Comparison of ENCODE assay signal across 24 cellular contexts in genomic region chr4:100968046-100968445, GRCh38.
"Had no signal": no experiment of that assay in that cellular context is flagged by ENCODE, and none has a peak within 500 bp of the region (broad histone marks: within the 10 kb centered on the region; RNA-seq: fewer than 3 reads in every experiment).

No MANE protein-coding gene starts in this region.

- H3K27ac ChIP-seq: lower lobe of right lung, neutrophil, pancreas, spleen, suprapubic skin, transverse colon, vagina had no signal

- DNase-seq: cerebellar nuclear complex; cortex of kidney; effector memory CD8-positive, alpha-beta T cell; foreskin melanocyte; hypothalamus; immature natural killer cell; left ventricle myocardium superior; lower lobe of right lung; mesenchymal stem cell; mucosa of descending colon; naive B cell; pancreas; stimulated activated CD8-positive, alpha-beta memory T cell treated with anti-CD3 and anti-CD28 coated beads, Interleukin-4, amount 100 ng/mL, for 48 hours; stimulated activated naive CD4-positive, alpha-beta T cell; stimulated activated naive CD8-positive, alpha-beta T cell treated with anti-CD3 and anti-CD28 coated beads, Interleukin-15, amount 100 ng/mL, for 72 hours; transverse colon had no signal

- H3K36me3 ChIP-seq: lower lobe of right lung, neutrophil, pancreas, spleen, suprapubic skin, transverse colon, vagina had no signal

- ATAC-seq: effector memory CD8-positive, alpha-beta T cell; left ventricle myocardium superior; lower lobe of right lung; mucosa of descending colon; natural killer cell treated with Interleukin-12 subunit alpha and Interleukin-12 subunit beta and Interleukin-15 and Interleukin-18, amount 100 ng/mL, for 72 hours; pancreas; sciatic nerve; stimulated activated naive CD8-positive, alpha-beta T cell treated with anti-CD3 and anti-CD28 coated beads, Interleukin-15, amount 100 ng/mL, for 72 hours had no signal

- H3K9me3 ChIP-seq: lower lobe of right lung, mucosa of descending colon, neutrophil, pancreas, spleen, suprapubic skin, transverse colon, vagina had no signal

- FAIRE-seq: endometrium, keratinocyte, pancreas had no signal

- H3K4me3 ChIP-seq: lower lobe of right lung, mucosa of descending colon, pancreas, spleen, suprapubic skin, transverse colon, vagina had no signal

- H3K4me1 ChIP-seq: lower lobe of right lung, pancreas, spleen, suprapubic skin, transverse colon, vagina had no signal

- H3K27me3 ChIP-seq: neutrophil, pancreas, spleen, suprapubic skin, transverse colon, vagina had no signal
